ENCODE assay signal across 10 cellular contexts in the genomic region with DNA sequence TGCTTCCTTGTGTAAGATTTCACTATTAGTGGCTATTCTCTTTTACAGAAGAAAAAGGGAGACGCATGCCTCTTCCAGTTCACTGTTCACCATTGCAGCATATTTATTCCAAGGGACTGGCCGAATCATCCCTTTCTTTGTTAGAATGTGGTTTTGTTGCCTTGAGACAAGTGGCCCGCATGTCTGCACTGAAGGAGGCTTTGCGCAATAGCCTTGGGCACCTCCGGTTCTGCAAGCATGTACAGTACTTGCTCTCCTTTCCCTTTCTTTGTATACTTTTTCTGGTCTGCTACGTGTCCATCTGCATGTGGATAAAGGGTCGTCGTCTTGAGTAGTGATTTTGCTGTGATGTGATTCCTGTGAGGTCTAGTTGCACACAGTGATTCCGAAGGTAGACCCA. TPM values are rescaled to one million over a fixed set of nuclear protein-coding genes. Genes with fewer than 3 reads are reported as not detected.
DNase-seq lines count a peak whose midpoint lies in the region; ATAC-seq, FAIRE-seq and TF ChIP-seq lines count a peak whose summit lies in the region.
"Had no signal": no experiment of that assay in that cellular context is flagged by ENCODE, and none has a peak within 500 bp of the region (broad histone marks: within the 10 kb centered on the region; RNA-seq: fewer than 3 reads in every experiment).

No MANE protein-coding gene starts in this region.

- TF ChIP-seq RAD21 in HepG2 (CRISPR knock-in tag; IDR thresholded peaks at IDR 0.05): no peak

- WGBS in HepG2 (ENCODE audit: low lambda C conversion rate): 70% methylated on average over 9 of the region's 9 CpGs

- in situ Hi-C loops in HepG2 (cut with HindIII; ENCODE audit: extremely low pct_ligation_motif_present, low pct_unique_long_range_greater_than_20kb): no loop called here

- peaks cover 99% of the 10 kb centered on the region for H3K79me2 ChIP-seq in HepG2 (ENCODE audit: insufficient read depth, low read length)

- H3K9me3 ChIP-seq in HepG2 (ENCODE audit: low read length): no peaks in the 10 kb centered on the region
- H3K9me3 ChIP-seq in uterus: no peaks in the 10 kb centered on the region

- TF ChIP-seq EP300 in HepG2 (IDR thresholded peaks at IDR 0.05; ENCODE audit: low read depth in 2 of 2, low read length in 2 of 2) (no peak), HepG2 (CRISPR knock-in tag; IDR thresholded peaks at IDR 0.05; ENCODE audit: borderline replicate concordance) (no peak)

- no TSS peak for BruUV-seq in HepG2 (replicated peaks; lab: Mats Ljungman, UMichigan)

- H3K36me3 ChIP-seq in HepG2 (replicated peaks in 1 of 2; ENCODE audit: control insufficient read depth in 1 of 2, insufficient read depth in 2 of 2, low read length in 2 of 2): no peaks in the 10 kb centered on the region; a peak in 1 of 5 replicates
- no peaks in the 10 kb centered on the region for H3K36me3 ChIP-seq in uterus

- TF ChIP-seq CTCF in HepG2 (CRISPR knock-in tag; IDR thresholded peaks at IDR 0.05) (no peak), uterus (IDR thresholded peaks at IDR 0.05) (no peak)

- peaks cover 7% of the 10 kb centered on the region for H3K36me3 Mint-ChIP-seq in activated naive CD8-positive, alpha-beta T cell
- H3K36me3 Mint-ChIP-seq in activated naive CD8-positive, alpha-beta T cell treated with anti-CD3 and anti-CD28 coated beads for 36 hours: no peaks in the 10 kb centered on the region

- TF ChIP-seq POLR2A in HepG2 (IDR thresholded peaks at IDR 0.05; ENCODE audit: insufficient read depth in 1 of 2, low read depth in 2 of 2, low read length in 2 of 2) (no peak), uterus (IDR thresholded peaks at IDR 0.05) (no peak)

- H3K9me3 Mint-ChIP-seq in activated naive CD8-positive, alpha-beta T cell (ENCODE audit: low read depth): no peaks in the 10 kb centered on the region
- no peaks in the 10 kb centered on the region for H3K9me3 Mint-ChIP-seq in activated naive CD8-positive, alpha-beta T cell treated with anti-CD3 and anti-CD28 coated beads for 36 hours

- no peak overlapping the region for H3K4me3 ChIP-seq in HepG2 (replicated peaks in 1 of 3; ENCODE audit: insufficient read depth in 1 of 3, low read depth in 2 of 3, low read length in 3 of 3)
- H3K4me3 ChIP-seq in uterus: no peak overlapping the region

- DNase-seq in activated naive CD8-positive, alpha-beta T cell treated with anti-CD3 and anti-CD28 coated beads for 36 hours: no peak
- DNase-seq in astrocyte of the hippocampus (ENCODE audit: low read depth, low spot score) (peak; percentile 85), HepG2 (ENCODE audit: low spot score) (no peak), uterus (no peak), NCI-H2081 treated with DMSO at 0.1 percent for 48 hours (lab: John Stamatoyannopoulos, UW) (no peak), head of caudate nucleus (no peak), NCI-H510A treated with DMSO at 0.1 percent for 48 hours (lab: John Stamatoyannopoulos, UW) (no peak)
- DNase-seq: NCI-H1417 treated with DMSO at 0.1 percent for 48 hours; stimulated activated CD4-positive, alpha-beta T cell treated with anti-CD3 and anti-CD28 coated beads, Interleukin-4, amount 100 ng/mL, for 1 hour had no signal

- no peak for FAIRE-seq in HepG2 (lab: Jason Lieb, UNC)

- H3K4me1 ChIP-seq in HepG2 (ENCODE audit: insufficient read depth, low read length) (peaks cover 84% of the 10 kb centered on the region), uterus (peaks cover 7 to 8% of the 10 kb centered on the region in 2 donors)

- no peak overlapping the region for H3K4me2 ChIP-seq in HepG2 (ENCODE audit: low read depth, low read length)

- H3K4me1 Mint-ChIP-seq in activated naive CD8-positive, alpha-beta T cell (ENCODE audit: low read depth): peaks cover 47% of the 10 kb centered on the region
- peaks cover 39% of the 10 kb centered on the region for H3K4me1 Mint-ChIP-seq in activated naive CD8-positive, alpha-beta T cell treated with anti-CD3 and anti-CD28 coated beads for 36 hours

- no peak for ATAC-seq in HepG2

- no peaks in the 10 kb centered on the region for H3K27me3 ChIP-seq in HepG2 (ENCODE audit: control insufficient read depth in 1 of 2, insufficient read depth in 2 of 2, low read length in 2 of 2)
- H3K27me3 ChIP-seq in uterus: no peaks in the 10 kb centered on the region

- no peak overlapping the region for H3K4me3 Mint-ChIP-seq in activated naive CD8-positive, alpha-beta T cell
- H3K4me3 Mint-ChIP-seq in activated naive CD8-positive, alpha-beta T cell treated with anti-CD3 and anti-CD28 coated beads for 36 hours: no peak overlapping the region

- POLR2A ChIA-PET in HepG2 (lab: Yijun Ruan, JAX): interaction anchor here (3.0 to 3.5 kb wide), 3 partner anchors 8 to 52 kb away, joined by 31 to 86 read pairs (median 33); no protein-coding TSS in a partner anchor

- peak overlapping the region; percentile 96 for H3K27ac ChIP-seq in HepG2 (ENCODE audit: extremely low read length, insufficient read depth, low read length)
- peak overlapping the region; percentile 75 for H3K27ac ChIP-seq in uterus

- intact Hi-C loops in HepG2 (cut with micrococcal nuclease; ENCODE audit: unreplicated experiment) (no loop called here), uterus (cut with DNase I; ENCODE audit: low total_unique reads) (no loop called here), head of caudate nucleus (cut with DNase I) (no loop called here)

- peak overlapping the region; percentile 75 for H3K27ac Mint-ChIP-seq in activated naive CD8-positive, alpha-beta T cell
- no peak overlapping the region for H3K27ac Mint-ChIP-seq in activated naive CD8-positive, alpha-beta T cell treated with anti-CD3 and anti-CD28 coated beads for 36 hours

- H3K9ac ChIP-seq in HepG2 (ENCODE audit: insufficient read depth, low read depth, low read length): peak overlapping the region; percentile 87; the same call in 1 of the 2 replicates

- CTCF ChIA-PET in HepG2 (lab: Yijun Ruan, JAX; ENCODE audit: low intra/inter-chr PET ratio, low total read pairs): no interaction called here

- no peaks in the 10 kb centered on the region for H3K27me3 Mint-ChIP-seq in activated naive CD8-positive, alpha-beta T cell
- no peaks in the 10 kb centered on the region for H3K27me3 Mint-ChIP-seq in activated naive CD8-positive, alpha-beta T cell treated with anti-CD3 and anti-CD28 coated beads for 36 hours

- no peak overlapping the region for H2AFZ ChIP-seq in HepG2 (ENCODE audit: low read length)

- 0 out of 2 replicates have a peak, but pooled peaks cover 8% of the 10 kb centered on the region for H4K20me1 ChIP-seq in HepG2 (ENCODE audit: insufficient read depth, low read length)

TF ChIP-seq in HepG2, 621 proteins besides CTCF, POLR2A, EP300 and RAD21 (continues in another document):
- TF ChIP-seq CEBPB (IDR thresholded peaks at IDR 0.05; ENCODE audit: borderline replicate concordance, low read depth, low read length) (peak; percentile 82), GABPA (IDR thresholded peaks at IDR 0.05; ENCODE audit: low read depth, low read length) (no peak), GABPA (CRISPR knock-in tag; IDR thresholded peaks at IDR 0.05; ENCODE audit: low read depth) (peak; percentile 22; the same call in 1 of the 2 replicates), MEIS2 (CRISPR knock-in tag; IDR thresholded peaks at IDR 0.05) (no peak), CEBPG (CRISPR knock-in tag; IDR thresholded peaks at IDR 0.05) (peak; percentile 87)
- TF ChIP-seq, protein P1, sequence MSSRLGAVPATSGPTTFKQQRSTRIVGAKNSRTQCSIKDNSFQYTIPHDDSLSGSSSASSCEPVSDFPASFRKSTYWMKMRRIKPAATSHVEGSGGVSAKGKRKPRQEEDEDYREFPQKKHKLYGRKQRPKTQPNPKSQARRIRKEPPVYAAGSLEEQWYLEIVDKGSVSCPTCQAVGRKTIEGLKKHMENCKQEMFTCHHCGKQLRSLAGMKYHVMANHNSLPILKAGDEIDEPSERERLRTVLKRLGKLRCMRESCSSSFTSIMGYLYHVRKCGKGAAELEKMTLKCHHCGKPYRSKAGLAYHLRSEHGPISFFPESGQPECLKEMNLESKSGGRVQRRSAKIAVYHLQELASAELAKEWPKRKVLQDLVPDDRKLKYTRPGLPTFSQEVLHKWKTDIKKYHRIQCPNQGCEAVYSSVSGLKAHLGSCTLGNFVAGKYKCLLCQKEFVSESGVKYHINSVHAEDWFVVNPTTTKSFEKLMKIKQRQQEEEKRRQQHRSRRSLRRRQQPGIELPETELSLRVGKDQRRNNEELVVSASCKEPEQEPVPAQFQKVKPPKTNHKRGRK (CRISPR knock-in tag; IDR thresholded peaks at IDR 0.05): no peak

RNA-seq across cellular contexts. Expression of a gene that starts 43.0 kb away (rescaled TPM):
- 10 to 100 TPM; 23.2 to 27.4 TPM for total RNA-seq in activated naive CD8-positive, alpha-beta T cell treated with anti-CD3 and anti-CD28 coated beads for 36 hours
- total RNA-seq in HepG2 (2016; rRNA removed; fragmentation: Illumina TruSeq; extraction: Trizol) (48.8 and 130 TPM in 2 replicates), uterus (100 to 1,000 TPM in 3 of 4 donors, 10 to 100 TPM in 1; 52.4 to 283 (median 148) TPM)
- 13.1 and 13.3 TPM in 2 replicates for total RNA-seq in HepG2 (2016; cell fraction: cytosol; rRNA removed; fragmentation: Illumina TruSeq; extraction: Trizol; ENCODE audit: low read depth)
- total RNA-seq in HepG2 (2016; cell fraction: insoluble cytoplasmic fraction; rRNA removed; fragmentation: Illumina TruSeq; extraction: Trizol): 39.2 and 136 TPM in 2 replicates
- total RNA-seq in HepG2 (2016; cell fraction: membrane; rRNA removed; fragmentation: Illumina TruSeq; extraction: Trizol): 18.9 and 22.5 TPM in 2 replicates
- 211 and 228 TPM in 2 replicates for total RNA-seq in HepG2 (2016; cell fraction: nucleus; rRNA removed; fragmentation: Illumina TruSeq; extraction: Trizol)
- polyA plus RNA-seq in HepG2 (2011; rRNA removed): 106 and 126 TPM in 2 replicates
- polyA plus RNA-seq in HepG2 (2011; cell fraction: cytosol; rRNA removed): 92.4 and 98.4 TPM in 2 replicates
- 739 and 796 TPM in 2 replicates for polyA plus RNA-seq in HepG2 (2011; cell fraction: nucleus; rRNA removed)
- 198 and 216 TPM in 2 replicates for polyA plus RNA-seq in HepG2 (2012)
- 8.9 and 9.6 TPM in 2 replicates for polyA plus RNA-seq in HepG2 (2016; cell fraction: cytosol; fragmentation: Illumina TruSeq; extraction: Trizol; ENCODE audit: low read depth)
- polyA plus RNA-seq in HepG2 (2016; cell fraction: insoluble cytoplasmic fraction; fragmentation: Illumina TruSeq; extraction: Trizol; ENCODE audit: low read depth): 41.9 and 44.7 TPM in 2 replicates
- 15.4 and 16.3 TPM in 2 replicates for polyA plus RNA-seq in HepG2 (2016; cell fraction: membrane; fragmentation: Illumina TruSeq; extraction: Trizol; ENCODE audit: low read depth)
- 270 and 279 TPM in 2 replicates for polyA plus RNA-seq in HepG2 (2016; cell fraction: nucleus; fragmentation: Illumina TruSeq; extraction: Trizol; ENCODE audit: insufficient read depth, low read depth)
- polyA minus RNA-seq in HepG2 (2011; rRNA and poly(A)+ RNA removed; ENCODE audit: low replicate concordance): 277 and 558 TPM in 2 replicates
- 259 and 274 TPM in 2 replicates for polyA minus RNA-seq in HepG2 (2011; cell fraction: cytosol; rRNA and poly(A)+ RNA removed)
- polyA minus RNA-seq in HepG2 (2011; cell fraction: nucleus; rRNA and poly(A)+ RNA removed): 831 and 1,056 TPM in 2 replicates
